24 cellular contexts compared by ENCODE assay signal in genomic region chr13:22964245-22964966, GRCh38.
"Had no signal": no experiment of that assay in that cellular context is flagged by ENCODE, and none has a peak within 500 bp of the region (broad histone marks: within the 10 kb centered on the region; RNA-seq: fewer than 3 reads in every experiment).

No MANE protein-coding gene starts in this region.

- H3K9me3 Mint-ChIP-seq: activated naive CD4-positive, alpha-beta T cell treated with anti-CD3 and anti-CD28 coated beads, Interleukin-2, amount 50 U/mL, for 72 hours; activated T-helper 1 cell treated with anti-CD3 and anti-CD28 coated beads, Interleukin-12 subunit alpha, Interleukin-12 subunit beta, Interleukin-2, Interleukin-4 antibody, amounts not matched to agents 30 ng/mL and 10 ng/mL and 1 ng/mL, durations not matched to agents 14 hours and 24 hours and 36 hours; naive thymus-derived CD4-positive, alpha-beta T cell; neural progenitor cell; type B pancreatic cell had no signal

- H3K27ac Mint-ChIP-seq: activated CD4-positive, alpha-beta T cell treated with anti-CD3 and anti-CD28 coated beads for 36 hours; activated naive CD4-positive, alpha-beta T cell treated with anti-CD3 and anti-CD28 coated beads, Interleukin-2, amount 50 U/mL, for 72 hours; activated T-helper 1 cell treated with anti-CD3 and anti-CD28 coated beads, Interleukin-12 subunit alpha, Interleukin-12 subunit beta, Interleukin-2, Interleukin-4 antibody, amounts not matched to agents 30 ng/mL and 10 ng/mL and 1 ng/mL, durations not matched to agents 14 hours and 24 hours and 36 hours; naive thymus-derived CD4-positive, alpha-beta T cell; neural progenitor cell had no signal

- H3K4me1 Mint-ChIP-seq: activated CD4-positive, alpha-beta T cell treated with anti-CD3 and anti-CD28 coated beads for 36 hours had no signal

- DNase-seq: activated CD4-positive, alpha-beta T cell treated with anti-CD3 and anti-CD28 coated beads for 36 hours; activated CD4-positive, alpha-beta T cell treated with anti-CD3 and anti-CD28 coated beads, Interleukin-2, amount 50 U/mL, for 48 hours; activated gamma-delta T cell treated with Interleukin-2 at 50 U/mL for 16 hours; activated T-cell treated with anti-CD3 and anti-CD28 coated beads for 4 hours; adrenal gland; cortex of kidney; effector CD8-positive, alpha-beta T cell; esophagus squamous epithelium; hippocampal formation; kidney; mammary epithelial cell; mucosa of descending colon; naive thymus-derived CD4-positive, alpha-beta T cell; ovary; psoas muscle; small intestine; stimulated activated CD4-positive, alpha-beta T cell treated with anti-CD3 and anti-CD28 coated beads, Interleukin-15, amount 100 ng/mL, for 24 hours; stimulated activated CD4-positive, alpha-beta T cell treated with anti-CD3 and anti-CD28 coated beads, Interleukin-2, amount 100 ng/mL, for 48 hours; testis had no signal

- H3K4me3 ChIP-seq: adrenal gland, breast epithelium, esophagus squamous epithelium, mucosa of descending colon, neural progenitor cell, ovary, psoas muscle, testis had no signal

- H3K27me3 ChIP-seq: adrenal gland, breast epithelium, neural progenitor cell, ovary, testis had no signal

- H3K4me3 Mint-ChIP-seq: activated CD4-positive, alpha-beta T cell treated with anti-CD3 and anti-CD28 coated beads for 36 hours; activated T-helper 1 cell treated with anti-CD3 and anti-CD28 coated beads, Interleukin-12 subunit alpha, Interleukin-12 subunit beta, Interleukin-2, Interleukin-4 antibody, amounts not matched to agents 30 ng/mL and 10 ng/mL and 1 ng/mL, durations not matched to agents 14 hours and 24 hours and 36 hours; naive thymus-derived CD4-positive, alpha-beta T cell; neural progenitor cell; type B pancreatic cell had no signal

- H3K27me3 Mint-ChIP-seq: activated CD4-positive, alpha-beta T cell treated with anti-CD3 and anti-CD28 coated beads for 36 hours had no signal

- H3K36me3 ChIP-seq: adrenal gland, breast epithelium, esophagus squamous epithelium, neural progenitor cell, ovary had no signal

- H3K36me3 Mint-ChIP-seq: activated naive CD4-positive, alpha-beta T cell treated with anti-CD3 and anti-CD28 coated beads, Interleukin-2, amount 50 U/mL, for 72 hours; naive thymus-derived CD4-positive, alpha-beta T cell; neural progenitor cell; type B pancreatic cell had no signal
